8 cellular contexts compared by ENCODE assay signal in the genomic region with DNA sequence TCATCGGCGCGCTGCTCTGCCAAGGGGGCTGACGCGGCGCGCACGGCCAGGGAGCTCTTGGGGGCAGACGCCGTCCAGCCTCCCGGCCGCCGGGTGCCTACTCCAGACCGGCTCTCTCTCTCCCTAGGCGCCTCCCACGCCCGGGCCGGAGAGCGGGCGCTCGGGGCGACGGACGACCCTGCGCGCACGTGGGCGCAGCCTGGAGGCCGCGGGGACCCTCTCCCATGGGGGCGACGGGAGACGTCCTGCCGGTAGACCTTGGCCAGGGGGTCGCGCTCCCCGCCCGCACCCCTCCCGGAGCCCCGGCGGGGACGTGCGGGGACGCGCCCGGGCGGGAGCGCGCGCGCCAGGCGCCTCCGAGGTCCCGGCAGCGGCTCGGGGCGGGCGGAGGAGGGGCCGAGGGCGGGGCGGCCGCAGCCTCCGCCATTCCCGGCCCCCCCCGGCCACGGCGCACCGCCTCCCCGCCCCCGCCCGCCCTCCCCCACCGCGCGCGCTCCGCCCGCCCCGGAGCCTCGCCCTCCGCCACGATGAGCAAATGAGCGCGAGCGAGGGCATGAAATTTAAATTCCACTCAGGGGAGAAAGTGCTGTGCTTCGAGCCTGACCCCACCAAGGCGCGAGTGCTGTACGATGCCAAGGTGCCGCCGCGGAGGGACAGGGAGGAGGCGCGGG. TPM values are rescaled to one million over a fixed set of nuclear protein-coding genes. Genes with fewer than 3 reads are reported as not detected.
DNase-seq lines count a peak whose midpoint lies in the region; ATAC-seq and TF ChIP-seq lines count a peak whose summit lies in the region.

A gene with protein sequence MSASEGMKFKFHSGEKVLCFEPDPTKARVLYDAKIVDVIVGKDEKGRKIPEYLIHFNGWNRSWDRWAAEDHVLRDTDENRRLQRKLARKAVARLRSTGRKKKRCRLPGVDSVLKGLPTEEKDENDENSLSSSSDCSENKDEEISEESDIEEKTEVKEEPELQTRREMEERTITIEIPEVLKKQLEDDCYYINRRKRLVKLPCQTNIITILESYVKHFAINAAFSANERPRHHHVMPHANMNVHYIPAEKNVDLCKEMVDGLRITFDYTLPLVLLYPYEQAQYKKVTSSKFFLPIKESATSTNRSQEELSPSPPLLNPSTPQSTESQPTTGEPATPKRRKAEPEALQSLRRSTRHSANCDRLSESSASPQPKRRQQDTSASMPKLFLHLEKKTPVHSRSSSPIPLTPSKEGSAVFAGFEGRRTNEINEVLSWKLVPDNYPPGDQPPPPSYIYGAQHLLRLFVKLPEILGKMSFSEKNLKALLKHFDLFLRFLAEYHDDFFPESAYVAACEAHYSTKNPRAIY (plus strand): TSS at position 509 of the 671 bp plus-strand sequence. CDS start 27 bp downstream, at position 536.

- H3K9me3 ChIP-seq in HAP-1 (no peaks in the 10 kb centered on the region), ectodermal cell (ENCODE audit: control insufficient read depth, low read length) (no peaks in the 10 kb centered on the region), right lobe of liver (no peaks in the 10 kb centered on the region)

- H3K27me3 ChIP-seq in HAP-1 (ENCODE audit: low read depth) (no peaks in the 10 kb centered on the region), ectodermal cell (ENCODE audit: control insufficient read depth, insufficient read depth, low read length, poor library complexity, severe bottlenecking) (no peaks in the 10 kb centered on the region), right lobe of liver (no peaks in the 10 kb centered on the region)

- H3K27ac ChIP-seq in ectodermal cell (ENCODE audit: insufficient read depth, low read depth, low read length, poor library complexity, severe bottlenecking) = peak within 1 kb of the TSS; percentile 69
- peak within 1 kb of the TSS; percentile 63 to 86 (median 77) for H3K27ac ChIP-seq in right lobe of liver

- DNase-seq in NCI-H1436 (lab: John Stamatoyannopoulos, UW) (peak; percentile 15), NCI-H1436 treated with DMSO at 0.1 percent for 48 hours (lab: John Stamatoyannopoulos, UW) (no peak), HAP-1 (ENCODE audit: low spot score in 2 of 2) (peak; percentile 56 to 76), NCI-H1092 (lab: John Stamatoyannopoulos, UW) (peak; percentile 43), right lobe of liver (peak; percentile 69 to 73 (median 73))
- peak; percentile 51 for DNase-seq in activated CD4-positive, alpha-beta T cell treated with anti-CD3 and anti-CD28 coated beads, Interleukin-2, amount 50 U/mL, for 48 hours
- peak; percentile 30 for DNase-seq in stimulated activated CD8-positive, alpha-beta memory T cell treated with anti-CD3 and anti-CD28 coated beads, Interleukin-12 subunit alpha, Interleukin-12 subunit beta, amount 100 ng/mL, for 1 hour (ENCODE audit: low read depth)

- H3K4me3 ChIP-seq in HAP-1 (peak within 1 kb of the TSS; percentile 91), ectodermal cell (ENCODE audit: insufficient read depth, low read depth, low read length) (peak within 1 kb of the TSS; percentile 78), right lobe of liver (peak within 1 kb of the TSS; percentile 54 to 81 (median 72))

- H3K36me3 ChIP-seq in HAP-1 (replicated peaks) = peaks cover 21% of the 10 kb centered on the region
- H3K36me3 ChIP-seq in ectodermal cell (ENCODE audit: control insufficient read depth, insufficient read depth, low read length) = peaks cover 4% of the 10 kb centered on the region
- peaks cover 0 to 10% (median 2%) of the 10 kb centered on the region in 4 donors for H3K36me3 ChIP-seq in right lobe of liver

- H3K4me1 ChIP-seq in HAP-1 = peaks cover 11% of the 10 kb centered on the region
- no peaks in the 10 kb centered on the region for H3K4me1 ChIP-seq in ectodermal cell (ENCODE audit: control insufficient read depth, insufficient read depth, low read length)
- H3K4me1 ChIP-seq in right lobe of liver = no peaks in the 10 kb centered on the region

- peak; percentile 59 for TF ChIP-seq POLR2A in right lobe of liver (IDR thresholded peaks at IDR 0.05)

- TF ChIP-seq CTCF in right lobe of liver (IDR thresholded peaks at IDR 0.05) = no peak

- in situ Hi-C loops in HAP-1 (cut with MboI; ENCODE audit: low sequenced_read_pairs) = loop anchor here (25.0 kb wide), 1 partner anchor 1571 kb away; no protein-coding TSS in a partner anchor

- ATAC-seq in right lobe of liver = peak; percentile 65 to 80 (median 75)

- intact Hi-C loops in right lobe of liver (cut with DNase I) = no loop called here

- WGBS in ectodermal cell, 2 experiments = 0 to 1% methylated on average over 73 to 87 of the region's 93 CpGs
- no CpG with 5 or more reads among the region's 93 CpGs for WGBS in right lobe of liver (ENCODE audit: insufficient coverage, low coverage, low lambda C conversion rate, missing lambda C conversion rate)

RNA-seq across cellular contexts. Expression of the gene that starts here (rescaled TPM):
- 34.8 TPM for polyA plus RNA-seq in ectodermal cell (2013, experiment 1 of 4)
- polyA plus RNA-seq in ectodermal cell (2013, experiment 2 of 4) = 31.1 TPM
- 25.4 TPM for polyA plus RNA-seq in ectodermal cell (2013, experiment 3 of 4)
- 29.7 TPM for polyA plus RNA-seq in ectodermal cell (2013, experiment 4 of 4)
- 10 to 100 TPM in 4 of 6 experiments, 1 to 10 TPM in 2; 6.4 to 15.7 (median 12.0) TPM for total RNA-seq in right lobe of liver
